ENCODE assay signal across 8 cellular contexts in genomic region chr16:30065112-30065942, GRCh38. TPM values are rescaled to one million over a fixed set of nuclear protein-coding genes. Genes with fewer than 3 reads are reported as not detected.
DNase-seq lines count a peak whose midpoint lies in the region; ATAC-seq, FAIRE-seq and TF ChIP-seq lines count a peak whose summit lies in the region.

Gene ALDOA, plus strand, starts transcription at chr16:30065760. Its CDS starts 1,138 bp downstream, at chr16:30066898.

- H3K27me3 Mint-ChIP-seq in T-helper 17 cell: no peaks in the 10 kb centered on the region

- H3K4me3 ChIP-seq in left ventricle myocardium inferior (peak within 1 kb of the TSS; percentile 93), psoas muscle (peak within 1 kb of the TSS; percentile 91)

- no peaks in the 10 kb centered on the region for H3K36me3 Mint-ChIP-seq in T-helper 17 cell (ENCODE audit: low read depth)

- H3K9me3 ChIP-seq in T-helper 17 cell (ENCODE audit: control insufficient read depth, low read length, poor library complexity, severe bottlenecking): no peaks in the 10 kb centered on the region
- H3K9me3 ChIP-seq in left ventricle myocardium inferior (replicated peaks): no peaks in the 10 kb centered on the region
- no peaks in the 10 kb centered on the region for H3K9me3 ChIP-seq in psoas muscle

- peak within 1 kb of the TSS; percentile 98 for H3K4me3 Mint-ChIP-seq in T-helper 17 cell

- in situ Hi-C loops in GM13977 (cut with MboI; ENCODE audit: low pct_unique_long_range_greater_than_20kb, low sequenced_read_pairs, unreplicated experiment): no loop called here

- 0% methylated on average over 71 to 97 of the region's 97 CpGs for WGBS in psoas muscle, 3 donors

- H3K27me3 ChIP-seq in left ventricle myocardium inferior (ENCODE audit: low read depth) (no peaks in the 10 kb centered on the region), psoas muscle (ENCODE audit: insufficient read depth in 3 of 3, low read length in 2 of 3) (no peaks in the 10 kb centered on the region)

- FAIRE-seq in urothelium cell line (lab: Jason Lieb, UNC): no peak

- H3K27ac ChIP-seq in left ventricle myocardium inferior (replicated peaks): peak within 1 kb of the TSS; percentile 100
- peak within 1 kb of the TSS; percentile 99 for H3K27ac ChIP-seq in psoas muscle

- H3K4me1 ChIP-seq in left ventricle myocardium inferior (peaks cover 85% of the 10 kb centered on the region), psoas muscle (peaks cover 61% of the 10 kb centered on the region)

- peak; percentile 98 for DNase-seq in GM13977 (ENCODE audit: low spot score)
- peak; percentile 83 for DNase-seq in NCI-H1694 treated with DMSO at 0.1 percent for 48 hours (lab: John Stamatoyannopoulos, UW)
- peak; percentile 90 to 92 (median 91) for DNase-seq in T-helper 17 cell
- DNase-seq in amygdala (lab: John Stamatoyannopoulos, UW): peak; percentile 60 to 99 (median 96)
- DNase-seq in left ventricle myocardium inferior: peak; percentile 99
- DNase-seq in psoas muscle: peak; percentile 99
- peak; percentile 93 for DNase-seq in urothelium cell line (ENCODE audit: low spot score)

- TF ChIP-seq CTCF in GM13977 (IDR thresholded peaks at IDR 0.05; ENCODE audit: extremely low read depth, insufficient read depth, missing control alignments): no peak
- TF ChIP-seq CTCF in left ventricle myocardium inferior (IDR thresholded peaks at IDR 0.05; ENCODE audit: borderline replicate concordance): no peak
- no peak for TF ChIP-seq CTCF in psoas muscle (IDR thresholded peaks at IDR 0.05)

- peak; percentile 67 for ATAC-seq in HG02884 (IDR thresholded peaks at IDR 0.05; ENCODE audit: unreplicated experiment)
- ATAC-seq in T-helper 17 cell: peak; percentile 88
- peak; percentile 77 to 84 (median 77) for ATAC-seq in psoas muscle

- H3K36me3 ChIP-seq in left ventricle myocardium inferior: peaks cover 37% of the 10 kb centered on the region
- peaks cover 6 to 40% of the 10 kb centered on the region in 2 donors for H3K36me3 ChIP-seq in psoas muscle (ENCODE audit: insufficient read depth in 1 of 2, low read depth in 1 of 2)

- peak within 1 kb of the TSS; percentile 96 for H3K27ac Mint-ChIP-seq in T-helper 17 cell

- intact Hi-C loops in left ventricle myocardium inferior (cut with micrococcal nuclease) (no loop called here), psoas muscle (cut with DNase I) (loop anchor here in 1 of 2 donors (10.0 kb wide), 1 partner anchor 59 kb away; the partner anchor contains the start of gene MAPK3)

- H3K4me1 Mint-ChIP-seq in T-helper 17 cell: peaks cover 29% of the 10 kb centered on the region

RNA-seq across cellular contexts. Expression of gene ALDOA, which starts in this region (rescaled TPM):
- total RNA-seq in T-helper 17 cell (100 to 1,000 TPM; 421 to 426 TPM), left ventricle myocardium inferior (3,337 TPM), psoas muscle (1,000 to 10,000 TPM; 5,088 to 7,531 (median 6,001) TPM)
- over 10,000 TPM in 1 of 3 donors, 1,000 to 10,000 TPM in 2; 4,532 to 12,458 (median 6,880) TPM for polyA plus RNA-seq in psoas muscle

Comparison
In these comparisons a context has a peak if more than half of its experiments do, and no peak if none do; other contexts are left out.
1. Peak in every context shown above with its lines: DNase-seq, ATAC-seq, H3K4me3 ChIP-seq and H3K27ac ChIP-seq.